10 cellular contexts compared by ENCODE assay signal in genomic region chr15:30984542-30984941, GRCh38. TPM values are rescaled to one million over a fixed set of nuclear protein-coding genes. Genes with fewer than 3 reads are reported as not detected.
A peak's percentile ranks its signal among the peaks of the same experiment; 100 is the strongest.
DNase-seq lines count a peak whose midpoint lies in the region; ATAC-seq and TF ChIP-seq lines count a peak whose summit lies in the region.
"Had no signal": no experiment of that assay in that cellular context is flagged by ENCODE, and none has a peak within 500 bp of the region (broad histone marks: within the 10 kb centered on the region; RNA-seq: fewer than 3 reads in every experiment).

No MANE protein-coding gene starts in this region.

- no peak overlapping the region for H3K9ac ChIP-seq in duodenal mucosa (ENCODE audit: low read depth in 1 of 2, low read length in 2 of 2)

- peaks cover 29% of the 10 kb centered on the region for H3K4me1 ChIP-seq in CD4-positive, CD25-positive, alpha-beta regulatory T cell (ENCODE audit: control insufficient read depth, insufficient read depth, low read length, poor library complexity, severe bottlenecking)
- H3K4me1 ChIP-seq in duodenal mucosa (ENCODE audit: control insufficient read depth in 1 of 2, insufficient read depth in 2 of 2, low read length in 2 of 2) (peaks cover 31 to 39% of the 10 kb centered on the region in 2 donors), osteoblast (ENCODE audit: insufficient read depth, low read length) (peaks cover 8% of the 10 kb centered on the region)

- H3K4me2 ChIP-seq in osteoblast (ENCODE audit: insufficient read depth, low read length) = no peak overlapping the region

- peaks cover 53% of the 10 kb centered on the region for H3K36me3 Mint-ChIP-seq in CD4-positive, CD25-positive, alpha-beta regulatory T cell

- H3K4me1 Mint-ChIP-seq in CD4-positive, CD25-positive, alpha-beta regulatory T cell = peaks cover 32 to 84% (median 64%) of the 10 kb centered on the region in 4 donors

- peak overlapping the region in 3 of 4 donors; percentile 19 to 63 (median 59) for H3K4me3 Mint-ChIP-seq in CD4-positive, CD25-positive, alpha-beta regulatory T cell

- no peak for ATAC-seq in CD4-positive, CD25-positive, alpha-beta regulatory T cell (ENCODE audit: low read depth in 2 of 2)
- ATAC-seq in HG03354 (IDR thresholded peaks at IDR 0.05; ENCODE audit: poor library complexity, severe bottlenecking, unreplicated experiment) (peak; percentile 59), HG03097 (IDR thresholded peaks at IDR 0.05; ENCODE audit: low FRiP score, unreplicated experiment) (no peak)

- peak overlapping the region in 2 of 3 donors; percentile 37 to 79 for H3K27ac Mint-ChIP-seq in CD4-positive, CD25-positive, alpha-beta regulatory T cell

- H3K9me3 ChIP-seq in CD4-positive, CD25-positive, alpha-beta regulatory T cell (ENCODE audit: control insufficient read depth in 2 of 2, low read length in 2 of 2) = no peaks in the 10 kb centered on the region
- H3K9me3 ChIP-seq in duodenal mucosa (ENCODE audit: control insufficient read depth in 1 of 2, low read length in 2 of 2) = no peaks in the 10 kb centered on the region
- no peaks in the 10 kb centered on the region for H3K9me3 ChIP-seq in osteoblast (ENCODE audit: low read depth, low read length)

- no peak overlapping the region for H3K4me3 ChIP-seq in CD4-positive, CD25-positive, alpha-beta regulatory T cell (ENCODE audit: low read depth, low read length)
- H3K4me3 ChIP-seq in duodenal mucosa (ENCODE audit: low read depth in 1 of 2, low read length in 2 of 2) = peak overlapping the region; percentile 4 to 45
- no peak overlapping the region for H3K4me3 ChIP-seq in osteoblast (ENCODE audit: insufficient read depth, low read length)

- no peaks in the 10 kb centered on the region for H3K27me3 Mint-ChIP-seq in CD4-positive, CD25-positive, alpha-beta regulatory T cell

- peaks cover 23% of the 10 kb centered on the region for H4K20me1 ChIP-seq in osteoblast (ENCODE audit: insufficient read depth, low read length)

- DNase-seq in CD4-positive, CD25-positive, alpha-beta regulatory T cell = no peak
- DNase-seq in osteoblast (ENCODE audit: insufficient read length, low spot score, missing footprints) (peak; percentile 59), MV-4-11 (lab: John Stamatoyannopoulos, UW) (no peak)
- no peak for DNase-seq in activated T-cell treated with anti-CD3 and anti-CD28 coated beads, Interleukin-2, amount 50 U/mL, for 1 hour
- DNase-seq in stimulated activated CD4-positive, alpha-beta T cell treated with anti-CD3 and anti-CD28 coated beads, Interleukin-15, amount 100 ng/mL, for 24 hours = no peak
- DNase-seq: activated CD4-positive, CD25-positive, alpha-beta regulatory T cell treated with anti-CD3 and anti-CD28 coated beads, Interleukin-2, amount 50 U/mL, for 72 hours; NCI-H446 had no signal

- no peak for TF ChIP-seq CTCF in osteoblast (IDR thresholded peaks at IDR 0.05; ENCODE audit: extremely low read depth, low read depth, low read length)

- H3K27me3 ChIP-seq in CD4-positive, CD25-positive, alpha-beta regulatory T cell (ENCODE audit: control insufficient read depth, insufficient read depth, low read length) = no peaks in the 10 kb centered on the region
- no peaks in the 10 kb centered on the region for H3K27me3 ChIP-seq in duodenal mucosa (ENCODE audit: control insufficient read depth in 1 of 2, insufficient read depth in 2 of 2, low read length in 2 of 2)
- H3K27me3 ChIP-seq in osteoblast (ENCODE audit: insufficient read depth, low read length) = no peaks in the 10 kb centered on the region

- H3K27ac ChIP-seq in CD4-positive, CD25-positive, alpha-beta regulatory T cell (ENCODE audit: insufficient read depth, low read length, poor library complexity, severe bottlenecking) = no peak overlapping the region
- H3K27ac ChIP-seq in duodenal mucosa (ENCODE audit: low read depth, low read length) (no peak overlapping the region), osteoblast (ENCODE audit: low read depth, low read length) (no peak overlapping the region)

- peaks cover 43% of the 10 kb centered on the region for H3K36me3 ChIP-seq in CD4-positive, CD25-positive, alpha-beta regulatory T cell (ENCODE audit: control insufficient read depth, insufficient read depth, low read length)
- peaks cover 18 to 51% of the 10 kb centered on the region in 2 donors for H3K36me3 ChIP-seq in duodenal mucosa (ENCODE audit: control insufficient read depth in 1 of 2, insufficient read depth in 2 of 2, low read length in 2 of 2)
- peaks cover 24% of the 10 kb centered on the region for H3K36me3 ChIP-seq in osteoblast (ENCODE audit: insufficient read depth, low read length)

- peaks cover 0 to 3% (median 0%) of the 10 kb centered on the region in 7 donors for H3K9me3 Mint-ChIP-seq in CD4-positive, CD25-positive, alpha-beta regulatory T cell

- H2AFZ ChIP-seq in osteoblast (ENCODE audit: low read length) = no peak overlapping the region

- peaks cover 80% of the 10 kb centered on the region for H3K79me2 ChIP-seq in osteoblast (ENCODE audit: insufficient read depth, low read length)

RNA-seq across cellular contexts. Expression of gene MTMR10, which starts 6.9 kb away (rescaled TPM):
- 36.5 TPM for total RNA-seq in CD4-positive, CD25-positive, alpha-beta regulatory T cell
- 1 to 10 TPM; 6.1 to 7.3 (median 6.6) TPM for polyA plus RNA-seq in CD4-positive, CD25-positive, alpha-beta regulatory T cell
- total RNA-seq in osteoblast = 17.4 and 21.8 TPM in 2 replicates

Comparison
In these comparisons a context has a peak if more than half of its experiments do, and no peak if none do; other contexts are left out.
1. H3K4me3 ChIP-seq: peak in duodenal mucosa (2 of 2); none in CD4-positive, CD25-positive, alpha-beta regulatory T cell (single experiment) and osteoblast (single experiment).